In genomic region chr20:290081-290831, GRCh38 we compare ENCODE assay signal across 1 cellular context.
A peak's percentile ranks its signal among the peaks of the same experiment; 100 is the strongest.
TF ChIP-seq lines count a peak whose summit lies in the region.

C20orf96 (minus strand) TSS chr20:290750; CDS start chr20:290610, 140 bp downstream.

TF ChIP-seq in HepG2, 621 proteins besides CTCF, POLR2A, EP300 and RAD21 (continued from another document and continues in another):
- no peak for TF ChIP-seq HINFP (CRISPR knock-in tag; IDR thresholded peaks at IDR 0.05; ENCODE audit: low read depth)
- TF ChIP-seq BCL6 (CRISPR knock-in tag; IDR thresholded peaks at IDR 0.05) = peak; percentile 23; the same call in 1 of the 2 replicates
- TF ChIP-seq NR2F2 (IDR thresholded peaks at IDR 0.05; ENCODE audit: borderline replicate concordance, low read depth) = peak; percentile 36; the same call in 1 of the 2 replicates
- no peak for TF ChIP-seq EHMT2 (IDR thresholded peaks at IDR 0.05; ENCODE audit: borderline replicate concordance, low read depth, low read length)
- no peak for TF ChIP-seq BRCA1 (CRISPR knock-in tag; IDR thresholded peaks at IDR 0.05)
- no peak for TF ChIP-seq ZNF337 (CRISPR knock-in tag; IDR thresholded peaks at IDR 0.05; ENCODE audit: borderline replicate concordance, low read depth)
- no peak for TF ChIP-seq KLF11 (CRISPR knock-in tag; IDR thresholded peaks at IDR 0.05)
- no peak for TF ChIP-seq RORA (CRISPR knock-in tag; IDR thresholded peaks at IDR 0.05)
- no peak for TF ChIP-seq ZNF264 (CRISPR knock-in tag; IDR thresholded peaks at IDR 0.05)
- TF ChIP-seq ZNF784 (CRISPR knock-in tag; IDR thresholded peaks at IDR 0.05; ENCODE audit: borderline replicate concordance) = 0 out of 2 replicates have a peak, but pooled peaks have one; percentile 27
- no peak for TF ChIP-seq HMG20A (CRISPR knock-in tag; IDR thresholded peaks at IDR 0.05; ENCODE audit: borderline replicate concordance)
- TF ChIP-seq ZNF3 (CRISPR knock-in tag; IDR thresholded peaks at IDR 0.05) = no peak
- TF ChIP-seq NR0B2 (CRISPR knock-in tag; IDR thresholded peaks at IDR 0.05) = peak; percentile 64; the same call in 1 of the 2 replicates
- no peak for TF ChIP-seq SCMH1 (CRISPR knock-in tag; IDR thresholded peaks at IDR 0.05; ENCODE audit: borderline replicate concordance)
- TF ChIP-seq, protein P1, sequence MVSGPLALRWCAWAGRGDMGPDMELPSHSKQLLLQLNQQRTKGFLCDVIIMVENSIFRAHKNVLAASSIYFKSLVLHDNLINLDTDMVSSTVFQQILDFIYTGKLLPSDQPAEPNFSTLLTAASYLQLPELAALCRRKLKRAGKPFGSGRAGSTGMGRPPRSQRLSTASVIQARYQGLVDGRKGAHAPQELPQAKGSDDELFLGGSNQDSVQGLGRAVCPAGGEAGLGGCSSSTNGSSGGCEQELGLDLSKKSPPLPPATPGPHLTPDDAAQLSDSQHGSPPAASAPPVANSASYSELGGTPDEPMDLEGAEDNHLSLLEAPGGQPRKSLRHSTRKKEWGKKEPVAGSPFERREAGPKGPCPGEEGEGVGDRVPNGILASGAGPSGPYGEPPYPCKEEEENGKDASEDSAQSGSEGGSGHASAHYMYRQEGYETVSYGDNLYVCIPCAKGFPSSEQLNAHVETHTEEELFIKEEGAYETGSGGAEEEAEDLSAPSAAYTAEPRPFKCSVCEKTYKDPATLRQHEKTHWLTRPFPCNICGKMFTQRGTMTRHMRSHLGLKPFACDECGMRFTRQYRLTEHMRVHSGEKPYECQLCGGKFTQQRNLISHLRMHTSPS (CRISPR knock-in tag; IDR thresholded peaks at IDR 0.05; ENCODE audit: low read depth) = no peak
- TF ChIP-seq, protein P2, sequence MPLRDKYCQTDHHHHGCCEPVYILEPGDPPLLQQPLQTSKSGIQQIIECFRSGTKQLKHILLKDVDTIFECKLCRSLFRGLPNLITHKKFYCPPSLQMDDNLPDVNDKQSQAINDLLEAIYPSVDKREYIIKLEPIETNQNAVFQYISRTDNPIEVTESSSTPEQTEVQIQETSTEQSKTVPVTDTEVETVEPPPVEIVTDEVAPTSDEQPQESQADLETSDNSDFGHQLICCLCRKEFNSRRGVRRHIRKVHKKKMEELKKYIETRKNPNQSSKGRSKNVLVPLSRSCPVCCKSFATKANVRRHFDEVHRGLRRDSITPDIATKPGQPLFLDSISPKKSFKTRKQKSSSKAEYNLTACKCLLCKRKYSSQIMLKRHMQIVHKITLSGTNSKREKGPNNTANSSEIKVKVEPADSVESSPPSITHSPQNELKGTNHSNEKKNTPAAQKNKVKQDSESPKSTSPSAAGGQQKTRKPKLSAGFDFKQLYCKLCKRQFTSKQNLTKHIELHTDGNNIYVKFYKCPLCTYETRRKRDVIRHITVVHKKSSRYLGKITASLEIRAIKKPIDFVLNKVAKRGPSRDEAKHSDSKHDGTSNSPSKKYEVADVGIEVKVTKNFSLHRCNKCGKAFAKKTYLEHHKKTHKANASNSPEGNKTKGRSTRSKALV (CRISPR knock-in tag; IDR thresholded peaks at IDR 0.05) = no peak; the same call in 1 of the 2 replicates
- TF ChIP-seq KLF16 (CRISPR knock-in tag; IDR thresholded peaks at IDR 0.05) = peak in 1 of 2 experiments; percentile 80; a peak in 2 of 4 replicates
- TF ChIP-seq ZNF816 (CRISPR knock-in tag; IDR thresholded peaks at IDR 0.05; ENCODE audit: borderline replicate concordance) = 0 out of 2 replicates have a peak, but pooled peaks have one; percentile 72
- TF ChIP-seq JUND (CRISPR knock-in tag; IDR thresholded peaks at IDR 0.05) = no peak
- TF ChIP-seq E2F1 (CRISPR knock-in tag; IDR thresholded peaks at IDR 0.05) = 0 out of 2 replicates have a peak, but pooled peaks have one; percentile 37
- TF ChIP-seq ZNF329 (CRISPR knock-in tag; IDR thresholded peaks at IDR 0.05; ENCODE audit: low read depth) = no peak
- peak; percentile 58 for TF ChIP-seq MIER3 (CRISPR knock-in tag; IDR thresholded peaks at IDR 0.05; ENCODE audit: borderline replicate concordance)
- peak; percentile 60 for TF ChIP-seq ZNF501 (CRISPR knock-in tag; IDR thresholded peaks at IDR 0.05)
- peak; percentile 40; the same call in 1 of the 2 replicates for TF ChIP-seq ZNF256 (CRISPR knock-in tag; conservative IDR thresholded peaks at IDR 0.05)
- no peak for TF ChIP-seq ARNT (IDR thresholded peaks at IDR 0.05)
- no peak for TF ChIP-seq TEAD2 (CRISPR knock-in tag; IDR thresholded peaks at IDR 0.05)
- TF ChIP-seq GATAD2A (CRISPR knock-in tag; IDR thresholded peaks at IDR 0.05) = peak; percentile 11; the same call in 1 of the 2 replicates
- no peak; the same call in 1 of the 2 replicates for TF ChIP-seq ZNF709 (CRISPR knock-in tag; IDR thresholded peaks at IDR 0.05)
- no peak for TF ChIP-seq ZNF569 (CRISPR knock-in tag; IDR thresholded peaks at IDR 0.05; ENCODE audit: borderline replicate concordance)
- no peak for TF ChIP-seq PHB2 (IDR thresholded peaks at IDR 0.05; ENCODE audit: partially characterized antibody)
- TF ChIP-seq, protein P3, sequence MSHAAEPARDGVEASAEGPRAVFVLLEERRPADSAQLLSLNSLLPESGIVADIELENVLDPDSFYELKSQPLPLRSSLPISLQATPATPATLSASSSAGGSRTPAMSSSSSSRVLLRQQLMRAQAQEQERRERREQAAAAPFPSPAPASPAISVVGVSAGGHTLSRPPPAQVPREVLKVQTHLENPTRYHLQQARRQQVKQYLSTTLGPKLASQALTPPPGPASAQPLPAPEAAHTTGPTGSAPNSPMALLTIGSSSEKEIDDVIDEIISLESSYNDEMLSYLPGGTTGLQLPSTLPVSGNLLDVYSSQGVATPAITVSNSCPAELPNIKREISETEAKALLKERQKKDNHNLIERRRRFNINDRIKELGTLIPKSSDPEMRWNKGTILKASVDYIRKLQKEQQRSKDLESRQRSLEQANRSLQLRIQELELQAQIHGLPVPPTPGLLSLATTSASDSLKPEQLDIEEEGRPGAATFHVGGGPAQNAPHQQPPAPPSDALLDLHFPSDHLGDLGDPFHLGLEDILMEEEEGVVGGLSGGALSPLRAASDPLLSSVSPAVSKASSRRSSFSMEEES (CRISPR knock-in tag; IDR thresholded peaks at IDR 0.05) = peak; percentile 66
- no peak; the same call in 1 of the 2 replicates for TF ChIP-seq MEF2D (CRISPR knock-in tag; IDR thresholded peaks at IDR 0.05)
- TF ChIP-seq TBP (CRISPR knock-in tag; IDR thresholded peaks at IDR 0.05) = no peak
- 0 out of 2 replicates have a peak, but pooled peaks have one; percentile 20 for TF ChIP-seq RARG (CRISPR knock-in tag; IDR thresholded peaks at IDR 0.05; ENCODE audit: low read depth)
- TF ChIP-seq, protein P4, sequence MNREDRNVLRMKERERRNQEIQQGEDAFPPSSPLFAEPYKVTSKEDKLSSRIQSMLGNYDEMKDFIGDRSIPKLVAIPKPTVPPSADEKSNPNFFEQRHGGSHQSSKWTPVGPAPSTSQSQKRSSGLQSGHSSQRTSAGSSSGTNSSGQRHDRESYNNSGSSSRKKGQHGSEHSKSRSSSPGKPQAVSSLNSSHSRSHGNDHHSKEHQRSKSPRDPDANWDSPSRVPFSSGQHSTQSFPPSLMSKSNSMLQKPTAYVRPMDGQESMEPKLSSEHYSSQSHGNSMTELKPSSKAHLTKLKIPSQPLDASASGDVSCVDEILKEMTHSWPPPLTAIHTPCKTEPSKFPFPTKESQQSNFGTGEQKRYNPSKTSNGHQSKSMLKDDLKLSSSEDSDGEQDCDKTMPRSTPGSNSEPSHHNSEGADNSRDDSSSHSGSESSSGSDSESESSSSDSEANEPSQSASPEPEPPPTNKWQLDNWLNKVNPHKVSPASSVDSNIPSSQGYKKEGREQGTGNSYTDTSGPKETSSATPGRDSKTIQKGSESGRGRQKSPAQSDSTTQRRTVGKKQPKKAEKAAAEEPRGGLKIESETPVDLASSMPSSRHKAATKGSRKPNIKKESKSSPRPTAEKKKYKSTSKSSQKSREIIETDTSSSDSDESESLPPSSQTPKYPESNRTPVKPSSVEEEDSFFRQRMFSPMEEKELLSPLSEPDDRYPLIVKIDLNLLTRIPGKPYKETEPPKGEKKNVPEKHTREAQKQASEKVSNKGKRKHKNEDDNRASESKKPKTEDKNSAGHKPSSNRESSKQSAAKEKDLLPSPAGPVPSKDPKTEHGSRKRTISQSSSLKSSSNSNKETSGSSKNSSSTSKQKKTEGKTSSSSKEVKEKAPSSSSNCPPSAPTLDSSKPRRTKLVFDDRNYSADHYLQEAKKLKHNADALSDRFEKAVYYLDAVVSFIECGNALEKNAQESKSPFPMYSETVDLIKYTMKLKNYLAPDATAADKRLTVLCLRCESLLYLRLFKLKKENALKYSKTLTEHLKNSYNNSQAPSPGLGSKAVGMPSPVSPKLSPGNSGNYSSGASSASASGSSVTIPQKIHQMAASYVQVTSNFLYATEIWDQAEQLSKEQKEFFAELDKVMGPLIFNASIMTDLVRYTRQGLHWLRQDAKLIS (CRISPR knock-in tag; IDR thresholded peaks at IDR 0.05) = no peak
- no peak for TF ChIP-seq CBX2 (IDR thresholded peaks at IDR 0.05; ENCODE audit: low read depth, low read length)
- TF ChIP-seq CBX2 (CRISPR knock-in tag; IDR thresholded peaks at IDR 0.05; ENCODE audit: low read depth) = no peak
- no peak for TF ChIP-seq PITX1 (CRISPR knock-in tag; IDR thresholded peaks at IDR 0.05)
- TF ChIP-seq ZNF562 (CRISPR knock-in tag; IDR thresholded peaks at IDR 0.05; ENCODE audit: borderline replicate concordance) = no peak
- peak; percentile 30 for TF ChIP-seq ZNF574 (CRISPR knock-in tag; IDR thresholded peaks at IDR 0.05)
- peak; percentile 66; the same call in 1 of the 2 replicates for TF ChIP-seq SAFB2 (CRISPR knock-in tag; IDR thresholded peaks at IDR 0.05; ENCODE audit: borderline replicate concordance, low read depth)
- TF ChIP-seq, protein P5, sequence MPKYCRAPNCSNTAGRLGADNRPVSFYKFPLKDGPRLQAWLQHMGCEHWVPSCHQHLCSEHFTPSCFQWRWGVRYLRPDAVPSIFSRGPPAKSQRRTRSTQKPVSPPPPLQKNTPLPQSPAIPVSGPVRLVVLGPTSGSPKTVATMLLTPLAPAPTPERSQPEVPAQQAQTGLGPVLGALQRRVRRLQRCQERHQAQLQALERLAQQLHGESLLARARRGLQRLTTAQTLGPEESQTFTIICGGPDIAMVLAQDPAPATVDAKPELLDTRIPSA (CRISPR knock-in tag; IDR thresholded peaks at IDR 0.05; ENCODE audit: borderline replicate concordance) = 0 out of 2 replicates have a peak, but pooled peaks have one; percentile 69
- peak in 1 of 2 experiments; percentile 84; a peak in 2 of 4 replicates for TF ChIP-seq HMGXB4 (CRISPR knock-in tag; IDR thresholded peaks at IDR 0.05; ENCODE audit: borderline replicate concordance in 1 of 2, low read depth in 1 of 2)
